ENCODE assay signal across 17 cellular contexts in genomic region chr3:98021821-98022220, GRCh38. TPM values are rescaled to one million over a fixed set of nuclear protein-coding genes. Genes with fewer than 3 reads are reported as not detected.
DNase-seq lines count a peak whose midpoint lies in the region; ATAC-seq, FAIRE-seq and TF ChIP-seq lines count a peak whose summit lies in the region.
"Had no signal": no experiment of that assay in that cellular context is flagged by ENCODE, and none has a peak within 500 bp of the region (broad histone marks: within the 10 kb centered on the region; RNA-seq: fewer than 3 reads in every experiment).

No MANE protein-coding gene starts in this region.

- no peaks in the 10 kb centered on the region for H3K79me2 ChIP-seq in fibroblast of lung (ENCODE audit: control insufficient read depth, insufficient read depth, low read length)

- H3K27me3 ChIP-seq in AG04450 (ENCODE audit: control insufficient read depth, insufficient read depth, low read length) (peaks cover 2% of the 10 kb centered on the region), fibroblast of lung (ENCODE audit: control insufficient read depth, insufficient read depth, low read length) (no peaks in the 10 kb centered on the region), dorsolateral prefrontal cortex (peaks cover 0 to 4% (median 0%) of the 10 kb centered on the region in 45 donors), small intestine (ENCODE audit: control insufficient read depth in 2 of 2, insufficient read depth in 2 of 2, low read length in 2 of 2) (no peaks in the 10 kb centered on the region)
- H3K27me3 ChIP-seq: BLaER1 treated with 17β-estradiol and CSF1 and Interleukin-3, amounts not matched to agents 10 nM and 100 nM; right lobe of liver; SJSA1 had no signal

- DNase-seq in AG04450 (ENCODE audit: low read depth, low spot score) (peak; percentile 20), NCI-H524 treated with DMSO at 0.1 percent for 48 hours (lab: John Stamatoyannopoulos, UW) (peak; percentile 41), fibroblast of lung (ENCODE audit: low read depth in 2 of 2) (peak; percentile 49 to 65), dorsolateral prefrontal cortex (no peak), SIG-M5 treated with dmso at 0.1 percent for 504 hours (lab: John Stamatoyannopoulos, UW; ENCODE audit: unreplicated experiment) (no peak), medulla oblongata (ENCODE audit: extremely low spot score) (no peak), small intestine (no peak)
- DNase-seq: activated CD4-positive, alpha-beta T cell treated with anti-CD3 and anti-CD28 coated beads for 48 hours; activated gamma-delta T cell treated with Interleukin-2 at 50 U/mL for 16 hours; mucosa of descending colon; NCI-H187; right lobe of liver; tibial artery had no signal

- H2AFZ ChIP-seq in fibroblast of lung (ENCODE audit: low read length): no peak overlapping the region

- intact Hi-C loops in dorsolateral prefrontal cortex (cut with DNase I): loop anchor here (2.0 kb wide), 2 partner anchors 49 to 227 kb away; partner anchors contain the start of gene RIOX2 (in 1 of the 2)

- H3K27ac ChIP-seq in AG04450 (ENCODE audit: low read depth, low read length): no peak overlapping the region
- no peak overlapping the region for H3K27ac ChIP-seq in fibroblast of lung (ENCODE audit: insufficient read depth, low read length)
- H3K27ac ChIP-seq in dorsolateral prefrontal cortex: no peak overlapping the region
- H3K27ac ChIP-seq in small intestine (ENCODE audit: low read depth in 1 of 2, low read length in 1 of 2): no peak overlapping the region
- H3K27ac ChIP-seq: BLaER1 treated with 17β-estradiol and CSF1 and Interleukin-3, amounts not matched to agents 10 nM and 100 nM; right lobe of liver; SJSA1; tibial artery had no signal

- FAIRE-seq in small intestine (lab: Jason Lieb, UNC): no peak

- H4K20me1 ChIP-seq in fibroblast of lung (ENCODE audit: control insufficient read depth, extremely low read depth, insufficient read depth, low read length): no peaks in the 10 kb centered on the region
- H4K20me1 ChIP-seq: BLaER1 treated with 17β-estradiol and CSF1 and Interleukin-3, amounts not matched to agents 10 nM and 100 nM had no signal

- 15 to 30% (median 27%) methylated on average over 3 of the region's 3 CpGs for WGBS in small intestine, 3 donors

- ATAC-seq in GM19463 (IDR thresholded peaks at IDR 0.05; ENCODE audit: unreplicated experiment): peak; percentile 60
- ATAC-seq: mucosa of descending colon had no signal

- H3K4me1 ChIP-seq in fibroblast of lung (ENCODE audit: control insufficient read depth, extremely low read depth, insufficient read depth, low read length) (no peaks in the 10 kb centered on the region), small intestine (ENCODE audit: control insufficient read depth in 2 of 2, insufficient read depth in 1 of 2, low read depth in 1 of 2, low read length in 1 of 2) (no peaks in the 10 kb centered on the region)
- H3K4me1 ChIP-seq: BLaER1 treated with 17β-estradiol and CSF1 and Interleukin-3, amounts not matched to agents 10 nM and 100 nM; right lobe of liver; SJSA1; tibial artery had no signal

- POLR2A ChIA-PET in AG04450 (lab: Yijun Ruan, JAX): no interaction called here

- H3K36me3 ChIP-seq in fibroblast of lung (ENCODE audit: control insufficient read depth, insufficient read depth, low read length) (no peaks in the 10 kb centered on the region), small intestine (ENCODE audit: control insufficient read depth in 2 of 2, insufficient read depth in 2 of 2, low read length in 2 of 2) (no peaks in the 10 kb centered on the region)
- H3K36me3 ChIP-seq: BLaER1 treated with 17β-estradiol and CSF1 and Interleukin-3, amounts not matched to agents 10 nM and 100 nM; right lobe of liver; SJSA1; tibial artery had no signal

- CTCF ChIA-PET in AG04450 (lab: Charles Lee): interaction anchor here (0.5 to 9.1 kb wide), 24 partner anchors 9 to 308 kb away, joined by 3 to 181 read pairs (median 5); partner anchors contain the start of genes ARL6 and CRYBG3

- H3K4me2 ChIP-seq in fibroblast of lung (ENCODE audit: extremely low read depth, insufficient read depth, low read length): no peak overlapping the region
- H3K4me2 ChIP-seq: BLaER1 treated with 17β-estradiol and CSF1 and Interleukin-3, amounts not matched to agents 10 nM and 100 nM had no signal

- TF ChIP-seq CTCF in AG04450 (IDR thresholded peaks at IDR 0.05; ENCODE audit: low read depth, low read length) (no peak), fibroblast of lung (conservative IDR thresholded peaks at IDR 0.05 in 1 of 2, IDR thresholded peaks at IDR 0.05 in 1 of 2; ENCODE audit: low read depth in 1 of 2, low read length in 2 of 2) (no peak), dorsolateral prefrontal cortex (IDR thresholded peaks at IDR 0.05 in 54 of 56, conservative IDR thresholded peaks at IDR 0.05 in 2 of 56; ENCODE audit: low read depth in 1 of 56, partially characterized antibody in 56 of 56) (no peak)

- no peak overlapping the region for H3K4me3 ChIP-seq in AG04450 (ENCODE audit: low read depth, low read length)
- no peak overlapping the region for H3K4me3 ChIP-seq in fibroblast of lung (replicated peaks in 1 of 4; ENCODE audit: control extremely low read depth in 1 of 4, insufficient read depth in 1 of 4, low read depth in 3 of 4, low read length in 4 of 4)
- H3K4me3 ChIP-seq in dorsolateral prefrontal cortex: no peak overlapping the region
- H3K4me3 ChIP-seq in small intestine (ENCODE audit: low read depth in 1 of 2, low read length in 2 of 2): no peak overlapping the region
- H3K4me3 ChIP-seq: BLaER1 treated with 17β-estradiol and CSF1 and Interleukin-3, amounts not matched to agents 10 nM and 100 nM; mucosa of descending colon; right lobe of liver; SJSA1; tibial artery had no signal

- H3K9ac ChIP-seq in fibroblast of lung (ENCODE audit: insufficient read depth, low read length): no peak overlapping the region
- H3K9ac ChIP-seq: BLaER1 treated with 17β-estradiol and CSF1 and Interleukin-3, amounts not matched to agents 10 nM and 100 nM had no signal

- H3K9me3 ChIP-seq in AG04450 (ENCODE audit: control insufficient read depth, insufficient read depth, low read length) (no peaks in the 10 kb centered on the region), fibroblast of lung (ENCODE audit: control insufficient read depth, insufficient read depth, low read depth, low read length) (no peaks in the 10 kb centered on the region), small intestine (ENCODE audit: control insufficient read depth, low read depth) (no peaks in the 10 kb centered on the region)
- H3K9me3 ChIP-seq: BLaER1 treated with 17β-estradiol and CSF1 and Interleukin-3, amounts not matched to agents 10 nM and 100 nM; mucosa of descending colon; right lobe of liver; SJSA1; tibial artery had no signal

RNA-seq across cellular contexts. Expression of gene GABRR3, which starts 13.3 kb away (rescaled TPM):
- not detected in 2 replicates for polyA plus RNA-seq in AG04450 (2011; rRNA removed)
- polyA minus RNA-seq in AG04450 (2011; rRNA and poly(A)+ RNA removed): not detected in 2 replicates
- total RNA-seq in fibroblast of lung: not detected in 2 replicates
- not detected in 2 replicates for polyA plus RNA-seq in fibroblast of lung
- not detected in 2 replicates for polyA plus RNA-seq in fibroblast of lung (2012)
- polyA minus RNA-seq in fibroblast of lung (ENCODE audit: low replicate concordance): not detected in 2 replicates
- under 1 TPM in 5 of 120 experiments, not detected in 115; 0.07 to 0.43 (median 0.10) TPM for total RNA-seq in dorsolateral prefrontal cortex
- not detected for polyA plus RNA-seq in small intestine
- total RNA-seq: dermis microvascular lymphatic vessel endothelial cell, mucosa of descending colon, SJSA1 had no signal

RNA-seq across cellular contexts. Expression of gene RIOX2, which starts 49.6 kb away (rescaled TPM):
- 23.1 and 27.3 TPM in 2 replicates for polyA plus RNA-seq in AG04450 (2011; rRNA removed)
- 30.6 and 32.4 TPM in 2 replicates for polyA minus RNA-seq in AG04450 (2011; rRNA and poly(A)+ RNA removed)
- total RNA-seq in fibroblast of lung: 36.7 and 46.1 TPM in 2 replicates
- polyA plus RNA-seq in fibroblast of lung: 23.1 and 23.7 TPM in 2 replicates
- 20.1 and 21.1 TPM in 2 replicates for polyA plus RNA-seq in fibroblast of lung (2012)
- polyA minus RNA-seq in fibroblast of lung (ENCODE audit: low replicate concordance): 15.4 and 19.3 TPM in 2 replicates
- 10 to 100 TPM; 17.8 to 37.3 (median 27.6) TPM for total RNA-seq in dorsolateral prefrontal cortex
- polyA plus RNA-seq in small intestine: 10 to 100 TPM in 1 of 3 donors, 1 to 10 TPM in 2; 5.6 to 15.2 (median 5.9) TPM

Comparison
In these comparisons a context has a peak if more than half of its experiments do, and no peak if none do; other contexts are left out.
1. DNase-seq: peak in AG04450 (single experiment), NCI-H524 treated with DMSO at 0.1 percent for 48 hours (single experiment) and fibroblast of lung (2 of 2); none in dorsolateral prefrontal cortex (0 of 10), SIG-M5 treated with dmso at 0.1 percent for 504 hours (single experiment), medulla oblongata (single experiment) and small intestine (single experiment).